12 cellular contexts compared by ENCODE assay signal in the genomic region with DNA sequence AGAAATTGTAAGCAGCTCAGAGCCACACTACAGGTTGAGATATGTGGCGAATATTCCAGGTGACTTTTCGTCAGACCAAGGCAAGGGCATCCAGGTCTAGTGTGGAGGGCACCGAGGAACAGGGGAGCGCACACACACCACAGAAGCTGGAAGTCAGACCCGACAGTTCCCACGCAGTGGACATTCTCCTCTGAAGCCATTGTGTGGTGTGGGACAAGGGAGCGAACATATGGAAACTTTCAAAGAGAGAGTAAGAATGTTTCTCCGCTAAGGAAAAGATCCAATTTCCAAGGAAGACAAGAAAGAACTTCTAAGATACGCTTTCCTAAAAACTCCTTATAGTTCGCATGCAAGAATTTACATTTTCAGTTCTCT.
A peak's percentile ranks its signal among the peaks of the same experiment; 100 is the strongest.
DNase-seq lines count a peak whose midpoint lies in the region; ATAC-seq and TF ChIP-seq lines count a peak whose summit lies in the region.
"Had no signal": no experiment of that assay in that cellular context is flagged by ENCODE, and none has a peak within 500 bp of the region (broad histone marks: within the 10 kb centered on the region; RNA-seq: fewer than 3 reads in every experiment).

No MANE protein-coding gene starts in this region.

- no peaks in the 10 kb centered on the region for H3K9me3 ChIP-seq in WERI-Rb-1 (ENCODE audit: severe bottlenecking)

- peaks cover 18% of the 10 kb centered on the region for H3K36me3 Mint-ChIP-seq in osteocyte (ENCODE audit: unreplicated experiment)

- peak overlapping the region; percentile 97 for H3K27ac Mint-ChIP-seq in osteocyte (ENCODE audit: unreplicated experiment)

- no peak for DNase-seq in WERI-Rb-1
- DNase-seq in fibroblast of the aortic adventitia (ENCODE audit: low read depth), result no peak
- no peak for DNase-seq in osteocyte (ENCODE audit: extremely low spot score, unreplicated experiment)
- DNase-seq in T-helper 1 cell, result no peak
- no peak for DNase-seq in putamen (ENCODE audit: low spot score)
- DNase-seq: activated CD4-positive, CD25-positive, alpha-beta regulatory T cell; DMS79; PC-3 had no signal

- ATAC-seq in HG03439 (IDR thresholded peaks at IDR 0.05; ENCODE audit: unreplicated experiment), result no peak
- ATAC-seq: HepG2, PC-3 had no signal

- no peaks in the 10 kb centered on the region for H3K27me3 Mint-ChIP-seq in osteocyte (ENCODE audit: unreplicated experiment)

- WGBS in urinary bladder, result 33% methylated on average over 10 of the region's 10 CpGs

- peak overlapping the region; percentile 54; the same call in 1 of the 2 replicates for H3K4me3 ChIP-seq in WERI-Rb-1 (ENCODE audit: low read depth, low read length)
- H3K4me3 ChIP-seq in fibroblast of the aortic adventitia (ENCODE audit: low read depth, low read length), result peak overlapping the region; percentile 98
- no peak overlapping the region for H3K4me3 ChIP-seq in urinary bladder (ENCODE audit: low read depth, low read length)

- no peaks in the 10 kb centered on the region for H3K36me3 ChIP-seq in WERI-Rb-1
- H3K36me3 ChIP-seq in urinary bladder (ENCODE audit: insufficient read depth), result no peaks in the 10 kb centered on the region

- H3K27ac ChIP-seq in WERI-Rb-1 (no peak overlapping the region), urinary bladder (ENCODE audit: low read depth) (peak overlapping the region; percentile 59)
- H3K27ac ChIP-seq: epithelial cell of prostate had no signal

- H3K4me1 Mint-ChIP-seq in osteocyte (ENCODE audit: unreplicated experiment), result peaks cover 66% of the 10 kb centered on the region

- no peaks in the 10 kb centered on the region for H3K27me3 ChIP-seq in WERI-Rb-1 (ENCODE audit: insufficient read depth, low read depth, severe bottlenecking)

- peaks cover 1% of the 10 kb centered on the region for H3K4me1 ChIP-seq in urinary bladder (ENCODE audit: insufficient read depth)

- TF ChIP-seq CTCF in WERI-Rb-1 (IDR thresholded peaks at IDR 0.05; ENCODE audit: low read depth, low read length), result no peak
- no peak for TF ChIP-seq CTCF in fibroblast of the aortic adventitia (IDR thresholded peaks at IDR 0.05; ENCODE audit: insufficient read depth, low read length)
- no peak for TF ChIP-seq CTCF in osteocyte (IDR thresholded peaks at IDR 0.05)

- H3K4me3 Mint-ChIP-seq in osteocyte (ENCODE audit: unreplicated experiment), result peak overlapping the region; percentile 94

- H3K9me3 Mint-ChIP-seq in osteocyte (ENCODE audit: unreplicated experiment), result no peaks in the 10 kb centered on the region
